1 cellular context compared by ENCODE assay signal in genomic region chr12:100576311-100577036, GRCh38.
TF ChIP-seq lines count a peak whose summit lies in the region.

No MANE protein-coding gene starts in this region.

TF ChIP-seq in GM23338, 12 proteins besides CTCF, POLR2A, EP300 and RAD21 (continued from another document):
- no peak for TF ChIP-seq ZNF462 (CRISPR knock-in tag; IDR thresholded peaks at IDR 0.05)
- no peak for TF ChIP-seq NANOG (IDR thresholded peaks at IDR 0.05; ENCODE audit: borderline replicate concordance)
- TF ChIP-seq REST (IDR thresholded peaks at IDR 0.05; ENCODE audit: unreplicated experiment): no peak
- TF ChIP-seq POLR2AphosphoS5 (IDR thresholded peaks at IDR 0.05; ENCODE audit: low read depth): no peak
- no peak for TF ChIP-seq ZNF114 (CRISPR knock-in tag; IDR thresholded peaks at IDR 0.05)
- TF ChIP-seq STAT1 (IDR thresholded peaks at IDR 0.05; ENCODE audit: unreplicated experiment): no peak
- TF ChIP-seq CREB1 (CRISPR knock-in tag; IDR thresholded peaks at IDR 0.05; ENCODE audit: low read depth): no peak
